1 cellular context compared by ENCODE assay signal in genomic region chr1:39196244-39197215, GRCh38.
A peak's percentile ranks its signal among the peaks of the same experiment; 100 is the strongest.
TF ChIP-seq lines count a peak whose summit lies in the region.

No MANE protein-coding gene starts in this region.

TF ChIP-seq in K562, 482 proteins besides CTCF, POLR2A, EP300 and RAD21 (continued from another document and continues in another):
- TF ChIP-seq RNF219 (CRISPR knock-in tag; IDR thresholded peaks at IDR 0.05): no peak
- no peak for TF ChIP-seq HNRNPH1 (optimal IDR thresholded peaks at IDR 0.05; ENCODE audit: low read depth, low read length)
- TF ChIP-seq VEZF1 (CRISPR knock-in tag; IDR thresholded peaks at IDR 0.05): peak; percentile 37; the same call in 1 of the 2 replicates
- TF ChIP-seq, protein P1, sequence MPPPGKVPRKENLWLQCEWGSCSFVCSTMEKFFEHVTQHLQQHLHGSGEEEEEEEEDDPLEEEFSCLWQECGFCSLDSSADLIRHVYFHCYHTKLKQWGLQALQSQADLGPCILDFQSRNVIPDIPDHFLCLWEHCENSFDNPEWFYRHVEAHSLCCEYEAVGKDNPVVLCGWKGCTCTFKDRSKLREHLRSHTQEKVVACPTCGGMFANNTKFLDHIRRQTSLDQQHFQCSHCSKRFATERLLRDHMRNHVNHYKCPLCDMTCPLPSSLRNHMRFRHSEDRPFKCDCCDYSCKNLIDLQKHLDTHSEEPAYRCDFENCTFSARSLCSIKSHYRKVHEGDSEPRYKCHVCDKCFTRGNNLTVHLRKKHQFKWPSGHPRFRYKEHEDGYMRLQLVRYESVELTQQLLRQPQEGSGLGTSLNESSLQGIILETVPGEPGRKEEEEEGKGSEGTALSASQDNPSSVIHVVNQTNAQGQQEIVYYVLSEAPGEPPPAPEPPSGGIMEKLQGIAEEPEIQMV (tag; conservative IDR thresholded peaks at IDR 0.05; ENCODE audit: low read depth): no peak
- no peak for TF ChIP-seq ZNF318 (IDR thresholded peaks at IDR 0.05; ENCODE audit: borderline replicate concordance in 1 of 2, low read depth in 1 of 2)
- no peak for TF ChIP-seq MCM2 (IDR thresholded peaks at IDR 0.05; ENCODE audit: low read depth)
- TF ChIP-seq PCBP1 (IDR thresholded peaks at IDR 0.05; ENCODE audit: low read depth, low read length, poor library complexity, severe bottlenecking): no peak
- no peak for TF ChIP-seq NFYB (IDR thresholded peaks at IDR 0.05; ENCODE audit: extremely low read depth, insufficient read length)
- no peak for TF ChIP-seq POLR3A (IDR thresholded peaks at IDR 0.05; ENCODE audit: borderline replicate concordance, extremely low read depth, insufficient read depth, insufficient read length)
- no peak for TF ChIP-seq BRF2 (IDR thresholded peaks at IDR 0.05; ENCODE audit: borderline replicate concordance, insufficient read depth, insufficient read length)
- 0 out of 2 replicates have a peak, but pooled peaks have one; percentile 13 for TF ChIP-seq FOSL1 (tag; conservative IDR thresholded peaks at IDR 0.05)
- no peak for TF ChIP-seq CC2D1A (IDR thresholded peaks at IDR 0.05)
- no peak for TF ChIP-seq RUNX1 (IDR thresholded peaks at IDR 0.05; ENCODE audit: low read depth)
- no peak for TF ChIP-seq PPARD (CRISPR knock-in tag; IDR thresholded peaks at IDR 0.05)
- TF ChIP-seq CBFB (CRISPR knock-in tag; IDR thresholded peaks at IDR 0.05): no peak
- no peak for TF ChIP-seq ELK3 (CRISPR knock-in tag; IDR thresholded peaks at IDR 0.05)
- TF ChIP-seq FOXA3 (CRISPR knock-in tag; conservative IDR thresholded peaks at IDR 0.05 in 1 of 2, IDR thresholded peaks at IDR 0.05 in 1 of 2): peak in 1 of 2 experiments; percentile 27; a peak in 1 of 4 replicates
- 0 out of 3 replicates have a peak, but pooled peaks of 1 of the 2 experiments have one; percentile 33 for TF ChIP-seq CBX3 (IDR thresholded peaks at IDR 0.05; ENCODE audit: borderline replicate concordance in 1 of 2, low read length in 2 of 2)
- no peak for TF ChIP-seq ZNF347 (CRISPR knock-in tag; IDR thresholded peaks at IDR 0.05; ENCODE audit: low read depth)
- TF ChIP-seq, protein P2, sequence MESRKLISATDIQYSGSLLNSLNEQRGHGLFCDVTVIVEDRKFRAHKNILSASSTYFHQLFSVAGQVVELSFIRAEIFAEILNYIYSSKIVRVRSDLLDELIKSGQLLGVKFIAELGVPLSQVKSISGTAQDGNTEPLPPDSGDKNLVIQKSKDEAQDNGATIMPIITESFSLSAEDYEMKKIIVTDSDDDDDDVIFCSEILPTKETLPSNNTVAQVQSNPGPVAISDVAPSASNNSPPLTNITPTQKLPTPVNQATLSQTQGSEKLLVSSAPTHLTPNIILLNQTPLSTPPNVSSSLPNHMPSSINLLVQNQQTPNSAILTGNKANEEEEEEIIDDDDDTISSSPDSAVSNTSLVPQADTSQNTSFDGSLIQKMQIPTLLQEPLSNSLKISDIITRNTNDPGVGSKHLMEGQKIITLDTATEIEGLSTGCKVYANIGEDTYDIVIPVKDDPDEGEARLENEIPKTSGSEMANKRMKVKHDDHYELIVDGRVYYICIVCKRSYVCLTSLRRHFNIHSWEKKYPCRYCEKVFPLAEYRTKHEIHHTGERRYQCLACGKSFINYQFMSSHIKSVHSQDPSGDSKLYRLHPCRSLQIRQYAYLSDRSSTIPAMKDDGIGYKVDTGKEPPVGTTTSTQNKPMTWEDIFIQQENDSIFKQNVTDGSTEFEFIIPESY (CRISPR knock-in tag; IDR thresholded peaks at IDR 0.05): 0 out of 2 replicates have a peak, but pooled peaks have one; percentile 9
- TF ChIP-seq, protein P3, sequence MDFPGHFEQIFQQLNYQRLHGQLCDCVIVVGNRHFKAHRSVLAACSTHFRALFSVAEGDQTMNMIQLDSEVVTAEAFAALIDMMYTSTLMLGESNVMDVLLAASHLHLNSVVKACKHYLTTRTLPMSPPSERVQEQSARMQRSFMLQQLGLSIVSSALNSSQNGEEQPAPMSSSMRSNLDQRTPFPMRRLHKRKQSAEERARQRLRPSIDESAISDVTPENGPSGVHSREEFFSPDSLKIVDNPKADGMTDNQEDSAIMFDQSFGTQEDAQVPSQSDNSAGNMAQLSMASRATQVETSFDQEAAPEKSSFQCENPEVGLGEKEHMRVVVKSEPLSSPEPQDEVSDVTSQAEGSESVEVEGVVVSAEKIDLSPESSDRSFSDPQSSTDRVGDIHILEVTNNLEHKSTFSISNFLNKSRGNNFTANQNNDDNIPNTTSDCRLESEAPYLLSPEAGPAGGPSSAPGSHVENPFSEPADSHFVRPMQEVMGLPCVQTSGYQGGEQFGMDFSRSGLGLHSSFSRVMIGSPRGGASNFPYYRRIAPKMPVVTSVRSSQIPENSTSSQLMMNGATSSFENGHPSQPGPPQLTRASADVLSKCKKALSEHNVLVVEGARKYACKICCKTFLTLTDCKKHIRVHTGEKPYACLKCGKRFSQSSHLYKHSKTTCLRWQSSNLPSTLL (IDR thresholded peaks at IDR 0.05): no peak
- TF ChIP-seq KAT7 (CRISPR knock-in tag; IDR thresholded peaks at IDR 0.05; ENCODE audit: borderline replicate concordance): no peak
- TF ChIP-seq HOXB6 (CRISPR knock-in tag; IDR thresholded peaks at IDR 0.05; ENCODE audit: borderline replicate concordance): no peak
- TF ChIP-seq MAZ (CRISPR knock-in tag; conservative IDR thresholded peaks at IDR 0.05 in 1 of 2, IDR thresholded peaks at IDR 0.05 in 1 of 2): 0 out of 4 replicates have a peak, but pooled peaks of 1 of the 2 experiments have one; percentile 19
- no peak for TF ChIP-seq POLR2G (IDR thresholded peaks at IDR 0.05; ENCODE audit: low read depth, low read length)
- TF ChIP-seq ZNF644 (tag; IDR thresholded peaks at IDR 0.05; ENCODE audit: low read depth): no peak
- TF ChIP-seq GTF2A2 (tag; IDR thresholded peaks at IDR 0.05): no peak
- TF ChIP-seq POLR3G (IDR thresholded peaks at IDR 0.05; ENCODE audit: extremely low read depth, insufficient read length, insufficient replicate concordance): no peak
- TF ChIP-seq MAFF (IDR thresholded peaks at IDR 0.05; ENCODE audit: low read length): no peak
- TF ChIP-seq, protein P4, sequence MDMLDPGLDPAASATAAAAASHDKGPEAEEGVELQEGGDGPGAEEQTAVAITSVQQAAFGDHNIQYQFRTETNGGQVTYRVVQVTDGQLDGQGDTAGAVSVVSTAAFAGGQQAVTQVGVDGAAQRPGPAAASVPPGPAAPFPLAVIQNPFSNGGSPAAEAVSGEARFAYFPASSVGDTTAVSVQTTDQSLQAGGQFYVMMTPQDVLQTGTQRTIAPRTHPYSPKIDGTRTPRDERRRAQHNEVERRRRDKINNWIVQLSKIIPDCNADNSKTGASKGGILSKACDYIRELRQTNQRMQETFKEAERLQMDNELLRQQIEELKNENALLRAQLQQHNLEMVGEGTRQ (CRISPR knock-in tag; IDR thresholded peaks at IDR 0.05): no peak
- TF ChIP-seq POLR2AphosphoS5 (IDR thresholded peaks at IDR 0.05; ENCODE audit: control insufficient read depth, insufficient read depth, low read depth, low read length): peak; percentile 59; the same call in 1 of the 2 replicates
- TF ChIP-seq LEF1 (IDR thresholded peaks at IDR 0.05): peak; percentile 49
- TF ChIP-seq ZNF124 (CRISPR knock-in tag; IDR thresholded peaks at IDR 0.05): no peak
- no peak for TF ChIP-seq ZNF57 (CRISPR knock-in tag; IDR thresholded peaks at IDR 0.05)
- TF ChIP-seq, protein P5, sequence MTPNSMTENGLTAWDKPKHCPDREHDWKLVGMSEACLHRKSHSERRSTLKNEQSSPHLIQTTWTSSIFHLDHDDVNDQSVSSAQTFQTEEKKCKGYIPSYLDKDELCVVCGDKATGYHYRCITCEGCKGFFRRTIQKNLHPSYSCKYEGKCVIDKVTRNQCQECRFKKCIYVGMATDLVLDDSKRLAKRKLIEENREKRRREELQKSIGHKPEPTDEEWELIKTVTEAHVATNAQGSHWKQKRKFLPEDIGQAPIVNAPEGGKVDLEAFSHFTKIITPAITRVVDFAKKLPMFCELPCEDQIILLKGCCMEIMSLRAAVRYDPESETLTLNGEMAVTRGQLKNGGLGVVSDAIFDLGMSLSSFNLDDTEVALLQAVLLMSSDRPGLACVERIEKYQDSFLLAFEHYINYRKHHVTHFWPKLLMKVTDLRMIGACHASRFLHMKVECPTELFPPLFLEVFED (CRISPR knock-in tag; conservative IDR thresholded peaks at IDR 0.05): no peak
- no peak for TF ChIP-seq MECOM (CRISPR knock-in tag; IDR thresholded peaks at IDR 0.05)
- no peak for TF ChIP-seq DNMT1 (IDR thresholded peaks at IDR 0.05)
